Comparison of ENCODE assay signal across 41 cellular contexts in genomic region chr7:132641238-132641637, GRCh38.
"Had no signal": no experiment of that assay in that cellular context is flagged by ENCODE, and none has a peak within 500 bp of the region (broad histone marks: within the 10 kb centered on the region; RNA-seq: fewer than 3 reads in every experiment).

No MANE protein-coding gene starts in this region.

- H3K27me3 Mint-ChIP-seq: activated naive CD4-positive, alpha-beta T cell treated with anti-CD3 and anti-CD28 coated beads, Interleukin-2, amount 50 U/mL, for 24 hours; activated naive CD8-positive, alpha-beta T cell; activated naive CD8-positive, alpha-beta T cell treated with anti-CD3 and anti-CD28 coated beads for 36 hours; activated naive CD8-positive, alpha-beta T cell treated with anti-CD3 and anti-CD28 coated beads, Interleukin-2, amount 50 U/mL, for 24 hours; activated T-cell treated with anti-CD3 and anti-CD28 coated beads, Interleukin-2, amount 50 U/mL, for 24 hours; activated T-helper 17 cell treated with anti-CD3 and anti-CD28 coated beads, Interleukin-2, amount 50 U/mL, for 72 hours had no signal

- ATAC-seq: activated naive CD4-positive, alpha-beta T cell treated with anti-CD3 and anti-CD28 coated beads, Interleukin-2, amount 50 U/mL, for 72 hours; activated naive CD8-positive, alpha-beta T cell treated with anti-CD3 and anti-CD28 coated beads, Interleukin-2, amount 50 U/mL, for 24 hours; activated T-cell treated with anti-CD3 and anti-CD28 coated beads, Interleukin-2, amount 50 U/mL, for 4 hours; activated T-cell treated with anti-CD3 and anti-CD28 coated beads, Interleukin-2, amount 50 U/mL, for 72 hours; activated T-helper 17 cell treated with anti-CD3 and anti-CD28 coated beads, Interleukin-2, amount 50 U/mL, for 72 hours; body of pancreas had no signal

- H3K4me3 ChIP-seq: adrenal gland, ascending aorta, body of pancreas, breast epithelium, cardiac muscle cell had no signal

- H3K9me3 Mint-ChIP-seq: activated naive CD4-positive, alpha-beta T cell treated with anti-CD3 and anti-CD28 coated beads for 36 hours; activated naive CD4-positive, alpha-beta T cell treated with anti-CD3 and anti-CD28 coated beads, Interleukin-2, amount 10 ng/mL, durations not matched to agents 7 days and 5 days; activated naive CD4-positive, alpha-beta T cell treated with anti-CD3 and anti-CD28 coated beads, Interleukin-2, amount 50 U/mL, for 24 hours; activated naive CD4-positive, alpha-beta T cell treated with anti-CD3 and anti-CD28 coated beads, Interleukin-2, amount 50 U/mL, for 72 hours; activated naive CD8-positive, alpha-beta T cell treated with anti-CD3 and anti-CD28 coated beads for 36 hours; activated naive CD8-positive, alpha-beta T cell treated with anti-CD3 and anti-CD28 coated beads, Interleukin-2, amount 10 ng/mL, durations not matched to agents 7 days and 5 days; activated naive CD8-positive, alpha-beta T cell treated with anti-CD3 and anti-CD28 coated beads, Interleukin-2, amount 50 U/mL, for 24 hours; activated T-cell treated with anti-CD3 and anti-CD28 coated beads, Interleukin-2, amount 50 U/mL, for 24 hours; activated T-cell treated with anti-CD3 and anti-CD28 coated beads, Interleukin-2, amount 50 U/mL, for 4 hours; activated T-cell treated with anti-CD3 and anti-CD28 coated beads, Interleukin-2, amount 50 U/mL, for 72 hours; activated T-helper 1 cell treated with anti-CD3 and anti-CD28 coated beads, Interleukin-12 subunit alpha, Interleukin-12 subunit beta, Interleukin-2, Interleukin-4 antibody, amounts not matched to agents 30 ng/mL and 10 ng/mL and 1 ng/mL, durations not matched to agents 14 hours and 24 hours and 36 hours; activated T-helper 17 cell treated with anti-CD3 and anti-CD28 coated beads, Interleukin-2, amount 50 U/mL, for 72 hours; activated T-helper 2 cell treated with anti-CD3 and anti-CD28 coated beads, Interferon-gamma antibody, Interleukin-2, Interleukin-4, amounts not matched to agents 10 μg/mL and 5 μg/mL and 100 μg/mL, durations not matched to agents 14 hours and 24 hours and 36 hours; central memory CD8-positive, alpha-beta T cell had no signal

- DNase-seq: activated effector memory CD4-positive, alpha-beta T cell treated with anti-CD3 and anti-CD28 coated beads, Interleukin-2, amount 50 U/mL, for 16 hours; activated effector memory CD4-positive, alpha-beta T cell treated with Interleukin-2 at 50 U/mL for 16 hours; activated gamma-delta T cell; activated gamma-delta T cell treated with Interleukin-2 at 50 U/mL for 16 hours; activated naive CD4-positive, alpha-beta T cell; activated naive CD4-positive, alpha-beta T cell treated with anti-CD3 and anti-CD28 coated beads for 36 hours; activated naive CD4-positive, alpha-beta T cell treated with anti-CD3 and anti-CD28 coated beads, Interleukin-2, amount 10 ng/mL, durations not matched to agents 7 days and 5 days; activated naive CD4-positive, alpha-beta T cell treated with anti-CD3 and anti-CD28 coated beads, Interleukin-2, amount 50 U/mL, for 16 hours; activated naive CD4-positive, alpha-beta T cell treated with Interleukin-2 at 50 U/mL for 16 hours; activated naive CD8-positive, alpha-beta T cell treated with anti-CD3 and anti-CD28 coated beads for 36 hours; activated naive CD8-positive, alpha-beta T cell treated with anti-CD3 and anti-CD28 coated beads, Interleukin-2, amount 10 ng/mL, durations not matched to agents 7 days and 5 days; activated naive CD8-positive, alpha-beta T cell treated with anti-CD3 and anti-CD28 coated beads, Interleukin-2, amount 50 U/mL, for 24 hours; activated T-cell treated with anti-CD3 and anti-CD28 coated beads for 4 hours; activated T-cell treated with anti-CD3 and anti-CD28 coated beads, Interleukin-2, amount 50 U/mL, for 1 hour; activated T-cell treated with anti-CD3 and anti-CD28 coated beads, Interleukin-2, amount 50 U/mL, for 24 hours; activated T-cell treated with anti-CD3 and anti-CD28 coated beads, Interleukin-2, amount 50 U/mL, for 4 hours; activated T-cell treated with anti-CD3 and anti-CD28 coated beads, Interleukin-2, amount 50 U/mL, for 48 hours; activated T-cell treated with anti-CD3 and anti-CD28 coated beads, Interleukin-2, amount 50 U/mL, for 72 hours; adrenal gland; amniotic stem cell; amygdala; anterior cingulate cortex; aorta; body of pancreas; brain microvascular endothelial cell; caudate nucleus; central memory CD4-positive, alpha-beta T cell; cerebellar nuclear complex had no signal

- H3K36me3 Mint-ChIP-seq: activated naive CD4-positive, alpha-beta T cell treated with anti-CD3 and anti-CD28 coated beads, Interleukin-2, amount 10 ng/mL, durations not matched to agents 7 days and 5 days; activated naive CD4-positive, alpha-beta T cell treated with anti-CD3 and anti-CD28 coated beads, Interleukin-2, amount 50 U/mL, for 24 hours; activated naive CD4-positive, alpha-beta T cell treated with anti-CD3 and anti-CD28 coated beads, Interleukin-2, amount 50 U/mL, for 72 hours; activated naive CD8-positive, alpha-beta T cell; activated naive CD8-positive, alpha-beta T cell treated with anti-CD3 and anti-CD28 coated beads for 36 hours; activated naive CD8-positive, alpha-beta T cell treated with anti-CD3 and anti-CD28 coated beads, Interleukin-2, amount 10 ng/mL, durations not matched to agents 7 days and 5 days; brain had no signal

- H3K27ac ChIP-seq: adrenal gland, ascending aorta, body of pancreas, brain microvascular endothelial cell, breast epithelium, cardiac muscle cell had no signal

- H3K4me1 ChIP-seq: adrenal gland, ascending aorta, body of pancreas, breast epithelium had no signal

- FAIRE-seq: astrocyte, bronchial epithelial cell had no signal

- H3K4me3 Mint-ChIP-seq: activated naive CD4-positive, alpha-beta T cell treated with anti-CD3 and anti-CD28 coated beads for 36 hours; activated naive CD4-positive, alpha-beta T cell treated with anti-CD3 and anti-CD28 coated beads, Interleukin-2, amount 10 ng/mL, durations not matched to agents 7 days and 5 days; activated naive CD4-positive, alpha-beta T cell treated with anti-CD3 and anti-CD28 coated beads, Interleukin-2, amount 50 U/mL, for 24 hours; activated naive CD8-positive, alpha-beta T cell; activated naive CD8-positive, alpha-beta T cell treated with anti-CD3 and anti-CD28 coated beads for 36 hours; activated naive CD8-positive, alpha-beta T cell treated with anti-CD3 and anti-CD28 coated beads, Interleukin-2, amount 10 ng/mL, durations not matched to agents 7 days and 5 days; activated naive CD8-positive, alpha-beta T cell treated with anti-CD3 and anti-CD28 coated beads, Interleukin-2, amount 50 U/mL, for 24 hours; activated T-cell treated with anti-CD3 and anti-CD28 coated beads, Interleukin-2, amount 50 U/mL, for 24 hours; activated T-cell treated with anti-CD3 and anti-CD28 coated beads, Interleukin-2, amount 50 U/mL, for 4 hours; activated T-cell treated with anti-CD3 and anti-CD28 coated beads, Interleukin-2, amount 50 U/mL, for 72 hours; activated T-helper 1 cell treated with anti-CD3 and anti-CD28 coated beads, Interleukin-12 subunit alpha, Interleukin-12 subunit beta, Interleukin-2, Interleukin-4 antibody, amounts not matched to agents 30 ng/mL and 10 ng/mL and 1 ng/mL, durations not matched to agents 14 hours and 24 hours and 36 hours; activated T-helper 17 cell treated with anti-CD3 and anti-CD28 coated beads, Interleukin-2, amount 50 U/mL, for 72 hours; brain; central memory CD8-positive, alpha-beta T cell had no signal

- H3K27ac Mint-ChIP-seq: activated naive CD4-positive, alpha-beta T cell treated with anti-CD3 and anti-CD28 coated beads for 36 hours; activated naive CD4-positive, alpha-beta T cell treated with anti-CD3 and anti-CD28 coated beads, Interleukin-2, amount 10 ng/mL, durations not matched to agents 7 days and 5 days; activated naive CD4-positive, alpha-beta T cell treated with anti-CD3 and anti-CD28 coated beads, Interleukin-2, amount 50 U/mL, for 24 hours; activated naive CD4-positive, alpha-beta T cell treated with anti-CD3 and anti-CD28 coated beads, Interleukin-2, amount 50 U/mL, for 72 hours; activated naive CD8-positive, alpha-beta T cell; activated naive CD8-positive, alpha-beta T cell treated with anti-CD3 and anti-CD28 coated beads for 36 hours; activated naive CD8-positive, alpha-beta T cell treated with anti-CD3 and anti-CD28 coated beads, Interleukin-2, amount 10 ng/mL, durations not matched to agents 7 days and 5 days; activated naive CD8-positive, alpha-beta T cell treated with anti-CD3 and anti-CD28 coated beads, Interleukin-2, amount 50 U/mL, for 24 hours; activated T-cell treated with anti-CD3 and anti-CD28 coated beads, Interleukin-2, amount 50 U/mL, for 24 hours; activated T-cell treated with anti-CD3 and anti-CD28 coated beads, Interleukin-2, amount 50 U/mL, for 72 hours; activated T-helper 1 cell treated with anti-CD3 and anti-CD28 coated beads, Interleukin-12 subunit alpha, Interleukin-12 subunit beta, Interleukin-2, Interleukin-4 antibody, amounts not matched to agents 30 ng/mL and 10 ng/mL and 1 ng/mL, durations not matched to agents 14 hours and 24 hours and 36 hours; activated T-helper 17 cell treated with anti-CD3 and anti-CD28 coated beads, Interleukin-2, amount 50 U/mL, for 72 hours; activated T-helper 2 cell treated with anti-CD3 and anti-CD28 coated beads, Interferon-gamma antibody, Interleukin-2, Interleukin-4, amounts not matched to agents 10 μg/mL and 5 μg/mL and 100 μg/mL, durations not matched to agents 14 hours and 24 hours and 36 hours; brain had no signal

- H3K36me3 ChIP-seq: adrenal gland, ascending aorta, brain microvascular endothelial cell, breast epithelium, cardiac muscle cell had no signal

- H3K27me3 ChIP-seq: adrenal gland, ascending aorta, body of pancreas, brain microvascular endothelial cell, breast epithelium, cardiac muscle cell had no signal

- H3K9me3 ChIP-seq: adrenal gland, ascending aorta, body of pancreas, breast epithelium had no signal

- H3K4me1 Mint-ChIP-seq: activated naive CD4-positive, alpha-beta T cell treated with anti-CD3 and anti-CD28 coated beads, Interleukin-2, amount 10 ng/mL, durations not matched to agents 7 days and 5 days; activated naive CD4-positive, alpha-beta T cell treated with anti-CD3 and anti-CD28 coated beads, Interleukin-2, amount 50 U/mL, for 24 hours; activated naive CD8-positive, alpha-beta T cell treated with anti-CD3 and anti-CD28 coated beads for 36 hours; activated naive CD8-positive, alpha-beta T cell treated with anti-CD3 and anti-CD28 coated beads, Interleukin-2, amount 10 ng/mL, durations not matched to agents 7 days and 5 days; activated naive CD8-positive, alpha-beta T cell treated with anti-CD3 and anti-CD28 coated beads, Interleukin-2, amount 50 U/mL, for 24 hours; activated T-helper 17 cell treated with anti-CD3 and anti-CD28 coated beads, Interleukin-2, amount 50 U/mL, for 72 hours; central memory CD8-positive, alpha-beta T cell had no signal
